ENCODE assay signal across 17 cellular contexts in the genomic region with DNA sequence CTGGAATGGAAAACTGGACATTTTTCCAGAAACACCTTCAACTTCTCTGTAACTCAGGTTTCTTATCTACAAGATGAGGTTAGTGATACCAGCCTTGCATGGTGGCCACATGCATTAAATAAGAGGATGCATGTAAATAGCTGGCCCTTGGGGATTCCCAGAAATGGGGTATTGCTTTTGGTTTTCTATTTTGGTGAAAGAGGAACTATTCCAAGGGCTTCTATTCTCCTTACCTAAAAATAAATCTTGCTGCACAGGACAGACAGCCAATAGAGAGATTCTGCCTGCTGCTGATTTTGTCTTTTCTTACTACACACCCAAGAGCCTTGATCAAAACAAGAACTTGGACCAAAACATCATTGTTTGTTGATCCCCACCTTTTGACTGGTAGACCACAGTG.
DNase-seq lines count a peak whose midpoint lies in the region; ATAC-seq, FAIRE-seq and TF ChIP-seq lines count a peak whose summit lies in the region.
"Had no signal": no experiment of that assay in that cellular context is flagged by ENCODE, and none has a peak within 500 bp of the region (broad histone marks: within the 10 kb centered on the region; RNA-seq: fewer than 3 reads in every experiment).

No MANE protein-coding gene starts in this region.

- TF ChIP-seq POLR2A in HepG2 (IDR thresholded peaks at IDR 0.05; ENCODE audit: insufficient read depth in 1 of 2, low read depth in 2 of 2, low read length in 2 of 2): no peak

- no peak for FAIRE-seq in HepG2 (lab: Jason Lieb, UNC)
- FAIRE-seq: pancreas, TTC549 had no signal

- H3K4me2 ChIP-seq in HepG2 (ENCODE audit: low read depth, low read length): no peak overlapping the region

- TF ChIP-seq RAD21 in HepG2 (CRISPR knock-in tag; IDR thresholded peaks at IDR 0.05): no peak

- no peak overlapping the region for H3K9ac ChIP-seq in HepG2 (ENCODE audit: insufficient read depth, low read depth, low read length)

- intact Hi-C loops in HepG2 (cut with micrococcal nuclease; ENCODE audit: unreplicated experiment) (no loop called here), left cardiac atrium (cut with DNase I) (no loop called here)

- no peak overlapping the region for H2AFZ ChIP-seq in HepG2 (ENCODE audit: low read length)

- peaks cover 20% of the 10 kb centered on the region for H3K9me3 ChIP-seq in HepG2 (ENCODE audit: low read length)
- H3K9me3 ChIP-seq: pancreas had no signal

- no peaks in the 10 kb centered on the region for H3K4me1 ChIP-seq in HepG2 (ENCODE audit: insufficient read depth, low read length)
- H3K4me1 ChIP-seq: HAP-1, pancreas had no signal

- TF ChIP-seq EP300 in HepG2 (IDR thresholded peaks at IDR 0.05; ENCODE audit: low read depth in 2 of 2, low read length in 2 of 2) (no peak), HepG2 (CRISPR knock-in tag; IDR thresholded peaks at IDR 0.05; ENCODE audit: borderline replicate concordance) (no peak)

- TF ChIP-seq CTCF in GM10248 (IDR thresholded peaks at IDR 0.05; ENCODE audit: control extremely low read depth, extremely low read depth, low read depth, missing control alignments): no peak
- TF ChIP-seq CTCF in HepG2 (CRISPR knock-in tag; IDR thresholded peaks at IDR 0.05): no peak

- CTCF ChIA-PET in GM10248 (lab: Yijun Ruan, JAX) (interaction anchor here (1.0 kb wide), 1 partner anchor 41 kb away, joined by 3 read pairs; no protein-coding TSS in a partner anchor), HepG2 (lab: Yijun Ruan, JAX; ENCODE audit: low intra/inter-chr PET ratio, low total read pairs) (no interaction called here)

- no peaks in the 10 kb centered on the region for H4K20me1 ChIP-seq in HepG2 (ENCODE audit: insufficient read depth, low read length)

- in situ Hi-C loops in HepG2 (cut with HindIII; ENCODE audit: extremely low pct_ligation_motif_present, low pct_unique_long_range_greater_than_20kb): no loop called here

- H3K27me3 ChIP-seq in HepG2 (ENCODE audit: control insufficient read depth in 1 of 2, insufficient read depth in 2 of 2, low read length in 2 of 2): no peaks in the 10 kb centered on the region; a peak in 1 of 5 replicates
- H3K27me3 ChIP-seq: pancreas had no signal

- no peak overlapping the region for H3K4me3 ChIP-seq in HepG2 (replicated peaks in 1 of 3; ENCODE audit: insufficient read depth in 1 of 3, low read depth in 2 of 3, low read length in 3 of 3)
- H3K4me3 ChIP-seq: HAP-1, lung, pancreas had no signal

- no TSS peak for BruUV-seq in HepG2 (replicated peaks; lab: Mats Ljungman, UMichigan)

- ATAC-seq in HG02759 (IDR thresholded peaks at IDR 0.05; ENCODE audit: unreplicated experiment) (peak; percentile 70), HG03558 (IDR thresholded peaks at IDR 0.05; ENCODE audit: extremely low read depth, unreplicated experiment) (peak; percentile 96), HepG2 (no peak), left cardiac atrium (no peak)
- ATAC-seq: activated CD8-positive, alpha-beta memory T cell treated with anti-CD3 and anti-CD28 coated beads, Interleukin-2, amount 10 ng/mL, durations not matched to agents 7 days and 5 days; effector memory CD8-positive, alpha-beta T cell; pancreas; stimulated activated effector memory CD8-positive, alpha-beta T cell treated with anti-CD3 and anti-CD28 coated beads, Interleukin-12 subunit alpha, Interleukin-12 subunit beta, amount 100 ng/mL, for 72 hours had no signal

- DNase-seq in GM10248 (ENCODE audit: extremely low spot score): peak; percentile 40
- DNase-seq in GM19238 (ENCODE audit: insufficient read length, low spot score): peak; percentile 9
- DNase-seq in HepG2 (ENCODE audit: low spot score): no peak
- no peak for DNase-seq in C1 segment of cervical spinal cord (lab: John Stamatoyannopoulos, UW)
- DNase-seq in SKM-1 (lab: John Stamatoyannopoulos, UW; ENCODE audit: unreplicated experiment): no peak
- DNase-seq in left cardiac atrium: no peak
- DNase-seq: activated CD8-positive, alpha-beta memory T cell treated with anti-CD3 and anti-CD28 coated beads, Interleukin-2, amount 10 ng/mL, durations not matched to agents 7 days and 5 days; anterior cingulate cortex; effector memory CD8-positive, alpha-beta T cell; NCI-H2081; pancreas had no signal

- POLR2A ChIA-PET in GM10248 (lab: Yijun Ruan, JAX): no interaction called here
- POLR2A ChIA-PET in HepG2 (lab: Yijun Ruan, JAX): no interaction called here

- H3K79me2 ChIP-seq in HepG2 (ENCODE audit: insufficient read depth, low read length): no peaks in the 10 kb centered on the region

- H3K27ac ChIP-seq in HepG2 (ENCODE audit: extremely low read length, insufficient read depth, low read length): no peak overlapping the region
- H3K27ac ChIP-seq: pancreas had no signal

- H3K36me3 ChIP-seq in HepG2 (replicated peaks in 1 of 2; ENCODE audit: control insufficient read depth in 1 of 2, insufficient read depth in 2 of 2, low read length in 2 of 2): no peaks in the 10 kb centered on the region
- H3K36me3 ChIP-seq: HAP-1, pancreas had no signal

TF ChIP-seq in HepG2, 621 proteins besides CTCF, POLR2A, EP300 and RAD21 (continues in another document):
- no peak for TF ChIP-seq NCOA1 (CRISPR knock-in tag; IDR thresholded peaks at IDR 0.05)
- TF ChIP-seq, protein P1, sequence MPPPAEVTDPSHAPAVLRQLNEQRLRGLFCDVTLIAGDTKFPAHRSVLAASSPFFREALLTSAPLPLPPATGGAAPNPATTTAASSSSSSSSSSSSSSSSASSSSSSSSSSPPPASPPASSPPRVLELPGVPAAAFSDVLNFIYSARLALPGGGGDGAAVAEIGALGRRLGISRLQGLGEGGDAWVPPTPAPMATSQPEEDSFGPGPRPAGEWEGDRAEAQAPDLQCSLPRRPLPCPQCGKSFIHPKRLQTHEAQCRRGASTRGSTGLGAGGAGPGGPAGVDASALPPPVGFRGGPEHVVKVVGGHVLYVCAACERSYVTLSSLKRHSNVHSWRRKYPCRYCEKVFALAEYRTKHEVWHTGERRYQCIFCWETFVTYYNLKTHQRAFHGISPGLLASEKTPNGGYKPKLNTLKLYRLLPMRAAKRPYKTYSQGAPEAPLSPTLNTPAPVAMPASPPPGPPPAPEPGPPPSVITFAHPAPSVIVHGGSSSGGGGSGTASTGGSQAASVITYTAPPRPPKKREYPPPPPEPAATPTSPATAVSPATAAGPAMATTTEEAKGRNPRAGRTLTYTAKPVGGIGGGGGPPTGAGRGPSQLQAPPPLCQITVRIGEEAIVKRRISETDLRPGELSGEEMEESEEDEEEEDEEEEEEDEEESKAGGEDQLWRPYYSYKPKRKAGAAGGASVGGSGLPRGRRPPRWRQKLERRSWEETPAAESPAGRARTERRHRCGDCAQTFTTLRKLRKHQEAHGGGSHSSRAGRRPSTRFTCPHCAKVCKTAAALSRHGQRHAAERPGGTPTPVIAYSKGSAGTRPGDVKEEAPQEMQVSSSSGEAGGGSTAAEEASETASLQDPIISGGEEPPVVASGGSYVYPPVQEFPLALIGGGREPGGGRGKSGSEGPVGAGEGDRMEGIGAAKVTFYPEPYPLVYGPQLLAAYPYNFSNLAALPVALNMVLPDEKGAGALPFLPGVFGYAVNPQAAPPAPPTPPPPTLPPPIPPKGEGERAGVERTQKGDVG (CRISPR knock-in tag; IDR thresholded peaks at IDR 0.05; ENCODE audit: borderline replicate concordance): no peak
- TF ChIP-seq, protein P2, sequence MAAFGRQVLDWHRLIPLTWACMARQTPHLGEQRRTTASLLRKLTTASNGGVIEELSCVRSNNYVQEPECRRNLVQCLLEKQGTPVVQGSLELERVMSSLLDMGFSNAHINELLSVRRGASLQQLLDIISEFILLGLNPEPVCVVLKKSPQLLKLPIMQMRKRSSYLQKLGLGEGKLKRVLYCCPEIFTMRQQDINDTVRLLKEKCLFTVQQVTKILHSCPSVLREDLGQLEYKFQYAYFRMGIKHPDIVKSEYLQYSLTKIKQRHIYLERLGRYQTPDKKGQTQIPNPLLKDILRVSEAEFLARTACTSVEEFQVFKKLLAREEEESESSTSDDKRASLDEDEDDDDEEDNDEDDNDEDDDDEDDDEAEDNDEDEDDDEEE (CRISPR knock-in tag; IDR thresholded peaks at IDR 0.05): no peak
- no peak for TF ChIP-seq JUNB (CRISPR knock-in tag; IDR thresholded peaks at IDR 0.05; ENCODE audit: borderline replicate concordance)
- TF ChIP-seq ZFP62 (CRISPR knock-in tag; IDR thresholded peaks at IDR 0.05): no peak

Comparison
In these comparisons a context has a peak if more than half of its experiments do, and no peak if none do; other contexts are left out.
1. DNase-seq: peak in GM10248 (single experiment) and GM19238 (single experiment); none in HepG2 (single experiment), C1 segment of cervical spinal cord (0 of 14), SKM-1 (single experiment) and left cardiac atrium (single experiment).
2. ATAC-seq: peak in HG02759 (single experiment) and HG03558 (single experiment); none in HepG2 (single experiment) and left cardiac atrium (0 of 2).